In genomic region chr12:67783393-67783792, GRCh38 we compare ENCODE assay signal across 25 cellular contexts.
"Had no signal": no experiment of that assay in that cellular context is flagged by ENCODE, and none has a peak within 500 bp of the region (broad histone marks: within the 10 kb centered on the region; RNA-seq: fewer than 3 reads in every experiment).

No MANE protein-coding gene starts in this region.

- H3K27me3 ChIP-seq: sigmoid colon, testis, vagina had no signal

- DNase-seq: activated CD4-positive, alpha-beta T cell treated with anti-CD3 and anti-CD28 coated beads for 48 hours; activated CD8-positive, alpha-beta memory T cell treated with anti-CD3 and anti-CD28 coated beads, Interleukin-2, amount 10 ng/mL, durations not matched to agents 7 days and 5 days; activated CD8-positive, alpha-beta T cell treated with anti-CD3 and anti-CD28 coated beads for 36 hours; activated gamma-delta T cell; activated T-cell treated with anti-CD3 and anti-CD28 coated beads for 4 hours; effector memory CD4-positive, alpha-beta T cell; foreskin melanocyte; kidney; midbrain; retina; sigmoid colon; stimulated activated CD4-positive, alpha-beta T cell treated with anti-CD3 and anti-CD28 coated beads, Interleukin-2, amount 100 ng/mL, for 48 hours; stimulated activated CD8-positive, alpha-beta memory T cell treated with anti-CD3 and anti-CD28 coated beads, Interleukin-4, amount 100 ng/mL, for 48 hours; stimulated activated naive CD4-positive, alpha-beta T cell; testis had no signal

- H3K27me3 Mint-ChIP-seq: activated CD8-positive, alpha-beta memory T cell treated with anti-CD3 and anti-CD28 coated beads, Interleukin-2, amount 10 ng/mL, durations not matched to agents 7 days and 5 days; activated CD8-positive, alpha-beta T cell treated with anti-CD3 and anti-CD28 coated beads for 36 hours; central memory CD8-positive, alpha-beta T cell; natural killer cell treated with Interleukin-12 subunit alpha and Interleukin-12 subunit beta and Interleukin-15 and Interleukin-18, amount 100 ng/mL, for 72 hours; type B pancreatic cell had no signal

- H3K9me3 Mint-ChIP-seq: activated CD8-positive, alpha-beta T cell treated with anti-CD3 and anti-CD28 coated beads for 36 hours; central memory CD8-positive, alpha-beta T cell; natural killer cell treated with Interleukin-12 subunit alpha and Interleukin-12 subunit beta and Interleukin-15 and Interleukin-18, amount 100 ng/mL, for 72 hours; type B pancreatic cell had no signal

- H3K36me3 Mint-ChIP-seq: activated CD8-positive, alpha-beta memory T cell treated with anti-CD3 and anti-CD28 coated beads, Interleukin-2, amount 10 ng/mL, durations not matched to agents 7 days and 5 days; activated naive CD4-positive, alpha-beta T cell treated with anti-CD3 and anti-CD28 coated beads, Interleukin-2, amount 50 U/mL, for 72 hours; natural killer cell treated with Interleukin-12 subunit alpha and Interleukin-12 subunit beta and Interleukin-15 and Interleukin-18, amount 100 ng/mL, for 72 hours; type B pancreatic cell had no signal

- H3K9me3 ChIP-seq: sigmoid colon, testis, vagina had no signal

- H3K4me3 ChIP-seq: sigmoid colon, smooth muscle cell, testis, vagina had no signal

- H3K36me3 ChIP-seq: sigmoid colon, vagina had no signal

- ATAC-seq: activated CD8-positive, alpha-beta memory T cell treated with anti-CD3 and anti-CD28 coated beads, Interleukin-2, amount 10 ng/mL, durations not matched to agents 7 days and 5 days; activated CD8-positive, alpha-beta T cell treated with anti-CD3 and anti-CD28 coated beads for 36 hours; activated naive CD4-positive, alpha-beta T cell treated with anti-CD3 and anti-CD28 coated beads, Interleukin-2, amount 50 U/mL, for 72 hours; esophagus mucosa; left lobe of liver; natural killer cell treated with Interleukin-12 subunit alpha and Interleukin-12 subunit beta and Interleukin-15 and Interleukin-18, amount 100 ng/mL, for 72 hours had no signal

- H3K27ac ChIP-seq: sigmoid colon, testis, vagina had no signal

- H3K27ac Mint-ChIP-seq: activated CD8-positive, alpha-beta memory T cell treated with anti-CD3 and anti-CD28 coated beads, Interleukin-2, amount 10 ng/mL, durations not matched to agents 7 days and 5 days; activated CD8-positive, alpha-beta T cell treated with anti-CD3 and anti-CD28 coated beads for 36 hours; activated naive CD4-positive, alpha-beta T cell treated with anti-CD3 and anti-CD28 coated beads, Interleukin-2, amount 50 U/mL, for 72 hours; activated T-helper 1 cell treated with anti-CD3 and anti-CD28 coated beads, Interleukin-12 subunit alpha, Interleukin-12 subunit beta, Interleukin-2, Interleukin-4 antibody, amounts not matched to agents 30 ng/mL and 10 ng/mL and 1 ng/mL, durations not matched to agents 14 hours and 24 hours and 36 hours; natural killer cell treated with Interleukin-12 subunit alpha and Interleukin-12 subunit beta and Interleukin-15 and Interleukin-18, amount 100 ng/mL, for 72 hours; progenitor cell of endocrine pancreas; type B pancreatic cell had no signal

- H3K4me1 ChIP-seq: testis, vagina had no signal

- H3K4me3 Mint-ChIP-seq: activated CD8-positive, alpha-beta memory T cell treated with anti-CD3 and anti-CD28 coated beads, Interleukin-2, amount 10 ng/mL, durations not matched to agents 7 days and 5 days; activated CD8-positive, alpha-beta T cell treated with anti-CD3 and anti-CD28 coated beads for 36 hours; activated T-helper 1 cell treated with anti-CD3 and anti-CD28 coated beads, Interleukin-12 subunit alpha, Interleukin-12 subunit beta, Interleukin-2, Interleukin-4 antibody, amounts not matched to agents 30 ng/mL and 10 ng/mL and 1 ng/mL, durations not matched to agents 14 hours and 24 hours and 36 hours; central memory CD8-positive, alpha-beta T cell; natural killer cell treated with Interleukin-12 subunit alpha and Interleukin-12 subunit beta and Interleukin-15 and Interleukin-18, amount 100 ng/mL, for 72 hours; type B pancreatic cell had no signal
